Comparison of ENCODE assay signal across 11 cellular contexts in genomic region chr10:1488970-1489548, GRCh38.
DNase-seq lines count a peak whose midpoint lies in the region; ATAC-seq and TF ChIP-seq lines count a peak whose summit lies in the region.
"Had no signal": no experiment of that assay in that cellular context is flagged by ENCODE, and none has a peak within 500 bp of the region (broad histone marks: within the 10 kb centered on the region; RNA-seq: fewer than 3 reads in every experiment).

No MANE protein-coding gene starts in this region.

- TF ChIP-seq CTCF in GM06990 (IDR thresholded peaks at IDR 0.05; ENCODE audit: insufficient read depth, low read length, poor library complexity, severe bottlenecking): no peak
- TF ChIP-seq CTCF in Peyer's patch (IDR thresholded peaks at IDR 0.05): no peak

- H3K27me3 ChIP-seq in GM06990 (replicated peaks; ENCODE audit: control insufficient read depth, insufficient read depth, low read length): no peaks in the 10 kb centered on the region
- H3K27me3 ChIP-seq in Peyer's patch: no peaks in the 10 kb centered on the region
- H3K27me3 ChIP-seq: right atrium auricular region had no signal

- H3K27ac ChIP-seq in Peyer's patch: peak overlapping the region in 1 of 4 donors; percentile 47
- H3K27ac ChIP-seq: right atrium auricular region, SJSA1 had no signal

- peaks cover 0 to 6% (median 0%) of the 10 kb centered on the region in 4 donors for H3K4me1 ChIP-seq in Peyer's patch
- H3K4me1 ChIP-seq: right atrium auricular region, SJSA1 had no signal

- no peaks in the 10 kb centered on the region for H3K9me3 ChIP-seq in Peyer's patch
- H3K9me3 ChIP-seq: right atrium auricular region, SJSA1 had no signal

- intact Hi-C loops in sciatic nerve (cut with DNase I): no loop called here

- H3K36me3 ChIP-seq in GM06990 (ENCODE audit: control insufficient read depth, insufficient read depth, low read length): no peaks in the 10 kb centered on the region
- H3K36me3 ChIP-seq in Peyer's patch: no peaks in the 10 kb centered on the region
- H3K36me3 ChIP-seq: right atrium auricular region, SJSA1 had no signal

- ATAC-seq in GM19372 (IDR thresholded peaks at IDR 0.05; ENCODE audit: low read depth, unreplicated experiment) (peak; percentile 97), HG02981 (IDR thresholded peaks at IDR 0.05; ENCODE audit: unreplicated experiment) (peak; percentile 96), sciatic nerve (no peak)
- ATAC-seq: activated T-cell treated with anti-CD3 and anti-CD28 coated beads, Interleukin-2, amount 50 U/mL, for 72 hours had no signal

- peak; percentile 79 for DNase-seq in GM06990 (ENCODE audit: extremely low read depth, insufficient read length)
- DNase-seq in Peyer's patch: peak in 2 of 3 donors; percentile 70 to 87
- DNase-seq in DMS153 (lab: John Stamatoyannopoulos, UW): no peak
- no peak for DNase-seq in sciatic nerve (ENCODE audit: low spot score)
- no peak for DNase-seq in NCI-H774 (lab: John Stamatoyannopoulos, UW)
- no peak for DNase-seq in AG20443 (ENCODE audit: low spot score)
- DNase-seq: activated T-cell treated with anti-CD3 and anti-CD28 coated beads, Interleukin-2, amount 50 U/mL, for 72 hours had no signal

- no peak for TF ChIP-seq POLR2A in Peyer's patch (IDR thresholded peaks at IDR 0.05)

- H3K4me3 ChIP-seq in GM06990 (replicated peaks; ENCODE audit: low read depth, low read length) (peak overlapping the region; percentile 47), Peyer's patch (no peak overlapping the region)
- H3K4me3 ChIP-seq: right atrium auricular region, SJSA1 had no signal

Comparison
In these comparisons a context has a peak if more than half of its experiments do, and no peak if none do; other contexts are left out.
1. DNase-seq: peak in GM06990 (single experiment) and Peyer's patch (2 of 3); none in DMS153 (single experiment), sciatic nerve (single experiment), NCI-H774 (single experiment) and AG20443 (single experiment).